Comparison of ENCODE assay signal across 8 cellular contexts in genomic region chr1:161158316-161159016, GRCh38. TPM values are rescaled to one million over a fixed set of nuclear protein-coding genes. Genes with fewer than 3 reads are reported as not detected.
A peak's percentile ranks its signal among the peaks of the same experiment; 100 is the strongest.
DNase-seq lines count a peak whose midpoint lies in the region; ATAC-seq and TF ChIP-seq lines count a peak whose summit lies in the region.

No MANE protein-coding gene starts in this region.

- CTCF ChIA-PET in Panc1 (lab: Charles Lee) = interaction anchor here (0.5 kb wide), 1 partner anchor 200 kb away, joined by 3 read pairs; no protein-coding TSS in a partner anchor

- TSS peak; percentile 24 for BruUV-seq in Panc1 (replicated peaks; lab: Mats Ljungman, UMichigan)

- in situ Hi-C loops in Panc1 (cut with HindIII; ENCODE audit: low pct_unique_long_range_greater_than_20kb, low sequenced_read_pairs) = no loop called here

- peaks cover 22% of the 10 kb centered on the region for H3K4me1 ChIP-seq in Panc1 (ENCODE audit: control insufficient read depth, insufficient read depth, low read length)

- no peaks in the 10 kb centered on the region for H3K9me3 Mint-ChIP-seq in progenitor cell of endocrine pancreas (ENCODE audit: low read depth)

- intact Hi-C loops in Panc1 (cut with micrococcal nuclease; ENCODE audit: unreplicated experiment) = no loop called here

- peaks cover 16% of the 10 kb centered on the region for H3K36me3 ChIP-seq in Panc1 (ENCODE audit: control insufficient read depth, insufficient read depth, low read length)

- H3K27ac Mint-ChIP-seq in progenitor cell of endocrine pancreas = peak overlapping the region; percentile 6

- peaks cover 21% of the 10 kb centered on the region for H3K36me3 Mint-ChIP-seq in progenitor cell of endocrine pancreas (ENCODE audit: insufficient read depth)

- H3K27me3 ChIP-seq in Panc1 (ENCODE audit: control insufficient read depth, insufficient read depth, low read length) = no peaks in the 10 kb centered on the region

- peak overlapping the region; percentile 80 for H3K4me3 Mint-ChIP-seq in progenitor cell of endocrine pancreas (ENCODE audit: low read depth)

- H3K27me3 Mint-ChIP-seq in progenitor cell of endocrine pancreas = no peaks in the 10 kb centered on the region

- no peak for TF ChIP-seq CTCF in Panc1 (IDR thresholded peaks at IDR 0.05)
- TF ChIP-seq CTCF in epithelial cell of proximal tubule (conservative IDR thresholded peaks at IDR 0.05; ENCODE audit: low read depth, low read length) = no peak
- TF ChIP-seq CTCF in progenitor cell of endocrine pancreas (IDR thresholded peaks at IDR 0.05; ENCODE audit: unreplicated experiment) = no peak

- H3K27ac ChIP-seq in Panc1 (ENCODE audit: low read length) = peak overlapping the region; percentile 91

- DNase-seq in Panc1 (ENCODE audit: low read depth, low spot score) (no peak), epithelial cell of proximal tubule (ENCODE audit: low read depth) (no peak), progenitor cell of endocrine pancreas (ENCODE audit: low spot score, unreplicated experiment) (no peak), NCI-H2081 (lab: John Stamatoyannopoulos, UW) (no peak), NCI-H82 (lab: John Stamatoyannopoulos, UW) (no peak)
- DNase-seq in activated CD8-positive, alpha-beta memory T cell treated with anti-CD3 and anti-CD28 coated beads, Interleukin-2, amount 50 U/mL, for 4 hours = no peak

- peaks cover 17% of the 10 kb centered on the region for H3K4me1 Mint-ChIP-seq in progenitor cell of endocrine pancreas (ENCODE audit: low read depth)

- H3K9me3 ChIP-seq in Panc1 (ENCODE audit: control insufficient read depth, insufficient read depth, low read depth, low read length) = no peaks in the 10 kb centered on the region

- H3K4me3 ChIP-seq in Panc1 (ENCODE audit: low read depth in 2 of 2, low read length in 2 of 2) = peak overlapping the region; percentile 82 to 90
- H3K4me3 ChIP-seq in epithelial cell of proximal tubule (ENCODE audit: low read depth, low read length) = peak overlapping the region; percentile 75

- ATAC-seq in GM18907 (IDR thresholded peaks at IDR 0.05; ENCODE audit: unreplicated experiment) (peak; percentile 3), Panc1 (no peak; the same call in 1 of the 2 replicates), HG02970 (IDR thresholded peaks at IDR 0.05; ENCODE audit: low FRiP score, unreplicated experiment) (no peak)

- POLR2A ChIA-PET in Panc1 (lab: Charles Lee) = interaction anchor here (0.5 to 0.7 kb wide), 2 partner anchors 18 to 36 kb away, joined by 3 to 6 read pairs; no protein-coding TSS in a partner anchor

RNA-seq across cellular contexts. Expression of gene USP21, which starts 0.8 kb away (rescaled TPM):
- total RNA-seq in Panc1 (2021; ENCODE audit: unreplicated experiment) = 41.9 TPM
- 35.0 TPM for polyA plus RNA-seq in Panc1 (2012; ENCODE audit: insufficient read length)
- total RNA-seq in epithelial cell of proximal tubule = 10.2 and 20.6 TPM in 2 replicates
- total RNA-seq in progenitor cell of endocrine pancreas = 48.8 and 51.1 TPM in 2 replicates

RNA-seq across cellular contexts. Expression of gene UFC1, which starts 4.7 kb away (rescaled TPM):
- total RNA-seq in Panc1 (2021; ENCODE audit: unreplicated experiment) (127 TPM), epithelial cell of proximal tubule (84.7 and 117 TPM in 2 replicates), progenitor cell of endocrine pancreas (139 and 150 TPM in 2 replicates)
- polyA plus RNA-seq in Panc1 (2012; ENCODE audit: insufficient read length) = 179 TPM

RNA-seq across cellular contexts. Expression of gene PPOX, which starts 7.8 kb away (rescaled TPM):
- total RNA-seq in Panc1 (2021; ENCODE audit: unreplicated experiment) (20.6 TPM), epithelial cell of proximal tubule (20.3 and 22.0 TPM in 2 replicates), progenitor cell of endocrine pancreas (50.9 and 56.5 TPM in 2 replicates)
- polyA plus RNA-seq in Panc1 (2012; ENCODE audit: insufficient read length) = 26.2 TPM

RNA-seq across cellular contexts. Expression of gene B4GALT3, which starts 18.8 kb away (rescaled TPM):
- total RNA-seq in Panc1 (2021; ENCODE audit: unreplicated experiment) (28.6 TPM), epithelial cell of proximal tubule (46.2 and 50.7 TPM in 2 replicates), progenitor cell of endocrine pancreas (45.9 and 48.2 TPM in 2 replicates)
- polyA plus RNA-seq in Panc1 (2012; ENCODE audit: insufficient read length) = 23.1 TPM

RNA-seq across cellular contexts. Expression of gene DEDD, which starts 26.0 kb away (rescaled TPM):
- total RNA-seq in Panc1 (2021; ENCODE audit: unreplicated experiment) (42.5 TPM), epithelial cell of proximal tubule (22.8 and 24.7 TPM in 2 replicates), progenitor cell of endocrine pancreas (46.9 and 49.3 TPM in 2 replicates)
- polyA plus RNA-seq in Panc1 (2012; ENCODE audit: insufficient read length) = 52.6 TPM
